Comparison of ENCODE assay signal across 8 cellular contexts in the genomic region with DNA sequence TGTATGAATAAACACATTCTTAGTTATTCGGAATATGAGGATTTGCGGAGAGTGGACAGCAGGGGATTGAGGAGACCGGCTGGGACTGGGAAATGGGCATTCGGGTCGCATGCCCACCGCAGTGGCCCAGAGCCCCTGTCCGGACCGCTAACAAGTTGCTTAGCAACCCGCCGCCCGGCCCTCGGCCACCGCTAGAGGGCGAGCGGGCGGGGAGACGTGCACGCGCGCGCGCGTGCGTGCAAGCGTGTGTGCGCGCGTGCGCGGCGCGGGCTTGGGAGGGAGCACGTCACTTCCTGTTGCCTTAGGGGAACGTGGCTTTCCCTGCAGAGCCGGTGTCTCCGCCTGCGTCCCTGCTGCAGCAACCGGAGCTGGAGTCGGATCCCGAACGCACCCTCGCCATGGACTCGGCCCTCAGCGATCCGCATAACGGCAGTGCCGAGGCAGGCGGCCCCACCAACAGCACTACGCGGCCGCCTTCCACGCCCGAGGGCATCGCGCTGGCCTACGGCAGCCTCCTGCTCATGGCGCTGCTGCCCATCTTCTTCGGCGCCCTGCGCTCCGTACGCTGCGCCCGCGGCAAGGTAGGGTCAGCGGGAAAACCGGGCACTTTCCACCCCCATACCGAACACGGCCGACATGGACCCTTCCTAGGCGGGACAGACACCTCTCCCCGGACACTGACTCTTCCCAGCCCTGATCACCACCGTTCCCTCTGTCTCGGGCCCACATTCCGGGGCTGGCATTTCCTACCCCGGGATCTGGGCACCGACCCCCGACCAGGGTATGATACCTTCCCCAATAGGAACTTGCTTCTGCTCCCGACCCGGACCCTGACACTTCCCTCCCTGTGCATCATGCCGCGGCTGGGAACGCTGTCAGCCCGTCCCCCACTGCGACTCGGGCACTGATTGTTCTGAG. TPM values are rescaled to one million over a fixed set of nuclear protein-coding genes. Genes with fewer than 3 reads are reported as not detected.
DNase-seq lines count a peak whose midpoint lies in the region; ATAC-seq, FAIRE-seq and TF ChIP-seq lines count a peak whose summit lies in the region.

A gene with protein sequence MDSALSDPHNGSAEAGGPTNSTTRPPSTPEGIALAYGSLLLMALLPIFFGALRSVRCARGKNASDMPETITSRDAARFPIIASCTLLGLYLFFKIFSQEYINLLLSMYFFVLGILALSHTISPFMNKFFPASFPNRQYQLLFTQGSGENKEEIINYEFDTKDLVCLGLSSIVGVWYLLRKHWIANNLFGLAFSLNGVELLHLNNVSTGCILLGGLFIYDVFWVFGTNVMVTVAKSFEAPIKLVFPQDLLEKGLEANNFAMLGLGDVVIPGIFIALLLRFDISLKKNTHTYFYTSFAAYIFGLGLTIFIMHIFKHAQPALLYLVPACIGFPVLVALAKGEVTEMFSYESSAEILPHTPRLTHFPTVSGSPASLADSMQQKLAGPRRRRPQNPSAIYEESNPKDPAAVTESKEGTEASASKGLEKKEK (plus strand): TSS at position 289 of the 918 bp plus-strand sequence. CDS start 110 bp downstream, at position 399.

- peak within 1 kb of the TSS; percentile 81 to 95 for H3K4me3 ChIP-seq in right atrium auricular region
- H3K4me3 ChIP-seq in uterus = peak within 1 kb of the TSS; percentile 69 to 92

- intact Hi-C loops in uterus (cut with DNase I; ENCODE audit: low total_unique reads) = no loop called here

- peak within 1 kb of the TSS; percentile 43 for H3K4me3 Mint-ChIP-seq in T-helper 1 cell treated with Interleukin-12 subunit alpha and Interleukin-12 subunit beta and Interleukin-4 antibody, amounts not matched to agents 30 μg/mL and 1 μg/mL, for 36 hours

- H3K9me3 Mint-ChIP-seq in T-helper 1 cell treated with Interleukin-12 subunit alpha and Interleukin-12 subunit beta and Interleukin-4 antibody, amounts not matched to agents 30 μg/mL and 1 μg/mL, for 36 hours = no peaks in the 10 kb centered on the region

- H3K36me3 Mint-ChIP-seq in T-helper 1 cell treated with Interleukin-12 subunit alpha and Interleukin-12 subunit beta and Interleukin-4 antibody, amounts not matched to agents 30 μg/mL and 1 μg/mL, for 36 hours (ENCODE audit: low read depth) = peaks cover 7% of the 10 kb centered on the region

- peaks cover 12% of the 10 kb centered on the region for H3K36me3 ChIP-seq in right atrium auricular region
- H3K36me3 ChIP-seq in uterus = no peaks in the 10 kb centered on the region

- H3K27me3 ChIP-seq in right atrium auricular region (no peaks in the 10 kb centered on the region), uterus (no peaks in the 10 kb centered on the region)

- FAIRE-seq in GM12892 (lab: Jason Lieb, UNC) = peak; percentile 96

- DNase-seq in GM12892 (ENCODE audit: insufficient read length) = peak; percentile 88
- peak; percentile 91 for DNase-seq in NCI-H1436 (lab: John Stamatoyannopoulos, UW)
- peak; percentile 51 to 92 (median 80) for DNase-seq in amygdala (lab: John Stamatoyannopoulos, UW)
- DNase-seq in right atrium auricular region (ENCODE audit: low spot score) = peak; percentile 93
- peak; percentile 77 for DNase-seq in pulmonary artery endothelial cell (ENCODE audit: low read depth, low spot score)
- DNase-seq in uterus = peak; percentile 90 to 92

- peak within 1 kb of the TSS; percentile 77 for H3K27ac Mint-ChIP-seq in T-helper 1 cell treated with Interleukin-12 subunit alpha and Interleukin-12 subunit beta and Interleukin-4 antibody, amounts not matched to agents 30 μg/mL and 1 μg/mL, for 36 hours

- no peaks in the 10 kb centered on the region for H3K27me3 Mint-ChIP-seq in T-helper 1 cell treated with Interleukin-12 subunit alpha and Interleukin-12 subunit beta and Interleukin-4 antibody, amounts not matched to agents 30 μg/mL and 1 μg/mL, for 36 hours (ENCODE audit: low read depth)

- H3K9me3 ChIP-seq in right atrium auricular region (no peaks in the 10 kb centered on the region), uterus (no peaks in the 10 kb centered on the region)

- peak; percentile 93 for ATAC-seq in HG02798 (IDR thresholded peaks at IDR 0.05; ENCODE audit: poor library complexity, unreplicated experiment)

- peaks cover 0 to 32% of the 10 kb centered on the region in 2 donors for H3K4me1 ChIP-seq in right atrium auricular region
- H3K4me1 ChIP-seq in uterus = peaks cover 5 to 19% of the 10 kb centered on the region in 2 donors

- H3K27ac ChIP-seq in right atrium auricular region = peak within 1 kb of the TSS; percentile 78 to 80
- peak within 1 kb of the TSS; percentile 62 to 74 for H3K27ac ChIP-seq in uterus

- TF ChIP-seq POLR2A in GM12892 (IDR thresholded peaks at IDR 0.05; ENCODE audit: low read depth, low read length) (peak; percentile 94), uterus (IDR thresholded peaks at IDR 0.05) (peak; percentile 60 to 82)

- TF ChIP-seq CTCF in right atrium auricular region (IDR thresholded peaks at IDR 0.05) (peak; percentile 99), uterus (IDR thresholded peaks at IDR 0.05) (peak; percentile 93 to 99 (median 98))

- peaks cover 8% of the 10 kb centered on the region for H3K4me1 Mint-ChIP-seq in T-helper 1 cell treated with Interleukin-12 subunit alpha and Interleukin-12 subunit beta and Interleukin-4 antibody, amounts not matched to agents 30 μg/mL and 1 μg/mL, for 36 hours (ENCODE audit: low read depth)

RNA-seq across cellular contexts. Expression of the gene that starts here (rescaled TPM):
- polyA plus RNA-seq in GM12892 (2012; ENCODE audit: missing spikeins) = 43.4 TPM
- 10 to 100 TPM; 31.7 to 45.7 TPM for total RNA-seq in right atrium auricular region
- total RNA-seq in pulmonary artery endothelial cell = 53.3 and 69.3 TPM in 2 replicates
- 100 to 1,000 TPM in 1 of 4 donors, 10 to 100 TPM in 3; 40.7 to 147 (median 56.0) TPM for total RNA-seq in uterus

Comparison
In these comparisons a context has a peak if more than half of its experiments do, and no peak if none do; other contexts are left out.
1. Peak in every context shown above with its lines: DNase-seq, ATAC-seq, H3K4me3 ChIP-seq and H3K27ac ChIP-seq.